In the genomic region with DNA sequence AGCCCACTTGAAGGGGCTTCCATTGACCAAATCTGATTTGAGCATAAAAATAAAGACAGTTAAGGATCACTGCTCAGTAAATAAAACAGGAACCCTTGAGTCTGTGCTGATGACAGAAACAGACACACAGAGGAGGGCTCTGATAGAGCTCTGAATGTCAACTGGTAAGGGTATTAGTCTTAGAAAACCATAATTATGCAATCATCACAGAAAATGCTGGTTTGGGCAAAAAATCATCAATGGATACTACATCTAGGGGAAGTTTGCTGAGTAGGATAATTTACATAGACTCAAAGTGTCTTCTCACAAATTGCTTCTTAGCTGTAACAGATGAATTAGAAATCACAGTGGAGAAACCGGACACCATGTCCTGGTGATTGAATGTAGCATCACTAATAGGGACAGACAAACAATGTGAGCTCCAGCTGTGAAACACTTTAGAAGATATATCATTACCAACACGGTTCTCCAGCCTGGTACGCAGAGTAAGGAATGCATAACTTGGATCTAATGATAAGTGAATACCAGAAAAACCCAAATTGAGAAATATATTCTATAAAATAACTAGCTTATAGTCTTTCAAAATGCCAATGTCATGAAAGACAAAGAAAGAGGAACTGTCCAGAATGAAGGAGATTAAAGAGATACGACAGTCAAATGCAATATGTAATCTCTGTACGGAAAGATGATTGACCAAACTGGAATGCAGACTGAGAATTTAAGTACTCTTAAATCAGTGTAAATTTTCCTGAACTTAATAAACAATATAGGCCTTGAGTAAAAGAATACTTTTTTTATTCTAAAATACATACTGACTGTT, we compare ENCODE assay signal across 11 cellular contexts. TPM values are rescaled to one million over a fixed set of nuclear protein-coding genes. Genes with fewer than 3 reads are reported as not detected.
DNase-seq lines count a peak whose midpoint lies in the region; ATAC-seq and TF ChIP-seq lines count a peak whose summit lies in the region.
"Had no signal": no experiment of that assay in that cellular context is flagged by ENCODE, and none has a peak within 500 bp of the region (broad histone marks: within the 10 kb centered on the region; RNA-seq: fewer than 3 reads in every experiment).

No MANE protein-coding gene starts in this region.

- no peaks in the 10 kb centered on the region for H3K27me3 Mint-ChIP-seq in IgD-negative memory B cell
- no peaks in the 10 kb centered on the region for H3K27me3 Mint-ChIP-seq in memory B cell

- peaks cover 17 to 91% (median 30%) of the 10 kb centered on the region in 10 experiments; a peak in 16 of 20 replicates for H3K4me1 ChIP-seq in BLaER1 treated with 17β-estradiol and CSF1 and Interleukin-3, amounts not matched to agents 10 nM and 100 nM

- no peak overlapping the region for H3K4me3 ChIP-seq in BLaER1 treated with 17β-estradiol and CSF1 and Interleukin-3, amounts not matched to agents 10 nM and 100 nM

- DNase-seq in memory B cell (ENCODE audit: low spot score in 2 of 2), result no peak
- no peak for DNase-seq in NCI-H1105 treated with DMSO at 0.1 percent for 48 hours (lab: John Stamatoyannopoulos, UW)
- DNase-seq in posterior vena cava (ENCODE audit: low spot score), result no peak
- DNase-seq in cerebellar cortex (ENCODE audit: low spot score), result no peak
- DNase-seq: head of caudate nucleus, midbrain, T-helper 1 cell had no signal

- peaks cover 43 to 100% (median 98%) of the 10 kb centered on the region in 11 experiments; a peak in 21 of 22 replicates for H4K20me1 ChIP-seq in BLaER1 treated with 17β-estradiol and CSF1 and Interleukin-3, amounts not matched to agents 10 nM and 100 nM

- no peaks in the 10 kb centered on the region for H3K27me3 ChIP-seq in BLaER1 treated with 17β-estradiol and CSF1 and Interleukin-3, amounts not matched to agents 10 nM and 100 nM

- peaks cover 2% of the 10 kb centered on the region for H3K36me3 Mint-ChIP-seq in IgD-negative memory B cell
- peaks cover 3% of the 10 kb centered on the region for H3K36me3 Mint-ChIP-seq in memory B cell

- no peaks in the 10 kb centered on the region for H3K9me3 ChIP-seq in BLaER1 treated with 17β-estradiol and CSF1 and Interleukin-3, amounts not matched to agents 10 nM and 100 nM (replicated peaks in 1 of 11)

- H3K27ac Mint-ChIP-seq in IgD-negative memory B cell (peak overlapping the region in 2 of 3 donors; percentile 23 to 57), memory B cell (peak overlapping the region; percentile 35)

- peak overlapping the region in 6 of 11 experiments; percentile 2 to 67 (median 52); a peak in 9 of 22 replicates for H3K27ac ChIP-seq in BLaER1 treated with 17β-estradiol and CSF1 and Interleukin-3, amounts not matched to agents 10 nM and 100 nM

- H3K4me1 Mint-ChIP-seq in IgD-negative memory B cell, result peaks cover 56 to 59% (median 58%) of the 10 kb centered on the region in 3 donors
- H3K4me1 Mint-ChIP-seq in memory B cell, result peaks cover 37% of the 10 kb centered on the region

- peak overlapping the region in 4 of 11 experiments; percentile 5 to 37 (median 18); a peak in 2 of 22 replicates for H3K9ac ChIP-seq in BLaER1 treated with 17β-estradiol and CSF1 and Interleukin-3, amounts not matched to agents 10 nM and 100 nM

- intact Hi-C loops in posterior vena cava (cut with DNase I), result no loop called here

- peak; percentile 62 for ATAC-seq in SK-N-SH treated with all-trans-retinoic acid at 6 μM for 48 hours
- peak; percentile 48 for ATAC-seq in memory B cell (ENCODE audit: low read depth)
- no peak for ATAC-seq in GM21737 (IDR thresholded peaks at IDR 0.05; ENCODE audit: unreplicated experiment)

- no peaks in the 10 kb centered on the region for H3K9me3 Mint-ChIP-seq in IgD-negative memory B cell
- H3K9me3 Mint-ChIP-seq in memory B cell, result no peaks in the 10 kb centered on the region

- peak overlapping the region in 2 of 4 donors; percentile 6 to 18 for H3K4me3 Mint-ChIP-seq in IgD-negative memory B cell
- no peak overlapping the region for H3K4me3 Mint-ChIP-seq in memory B cell

- H3K4me2 ChIP-seq in BLaER1 treated with 17β-estradiol and CSF1 and Interleukin-3, amounts not matched to agents 10 nM and 100 nM, result peak overlapping the region in 9 of 11 experiments; percentile 3 to 73 (median 29); a peak in 10 of 22 replicates

- H3K36me3 ChIP-seq in BLaER1 treated with 17β-estradiol and CSF1 and Interleukin-3, amounts not matched to agents 10 nM and 100 nM, result peaks cover 16 to 91% (median 81%) of the 10 kb centered on the region in 11 experiments; a peak in 20 of 22 replicates

TF ChIP-seq in SK-N-SH treated with all-trans-retinoic acid at 6 μM for 48 hours, 23 proteins besides CTCF, POLR2A, EP300 and RAD21:
- TF ChIP-seq ISL1 (CRISPR knock-in tag; IDR thresholded peaks at IDR 0.05), result peak; percentile 82
- no peak for TF ChIP-seq ZFP30 (CRISPR knock-in tag; IDR thresholded peaks at IDR 0.05)
- TF ChIP-seq, protein P1, sequence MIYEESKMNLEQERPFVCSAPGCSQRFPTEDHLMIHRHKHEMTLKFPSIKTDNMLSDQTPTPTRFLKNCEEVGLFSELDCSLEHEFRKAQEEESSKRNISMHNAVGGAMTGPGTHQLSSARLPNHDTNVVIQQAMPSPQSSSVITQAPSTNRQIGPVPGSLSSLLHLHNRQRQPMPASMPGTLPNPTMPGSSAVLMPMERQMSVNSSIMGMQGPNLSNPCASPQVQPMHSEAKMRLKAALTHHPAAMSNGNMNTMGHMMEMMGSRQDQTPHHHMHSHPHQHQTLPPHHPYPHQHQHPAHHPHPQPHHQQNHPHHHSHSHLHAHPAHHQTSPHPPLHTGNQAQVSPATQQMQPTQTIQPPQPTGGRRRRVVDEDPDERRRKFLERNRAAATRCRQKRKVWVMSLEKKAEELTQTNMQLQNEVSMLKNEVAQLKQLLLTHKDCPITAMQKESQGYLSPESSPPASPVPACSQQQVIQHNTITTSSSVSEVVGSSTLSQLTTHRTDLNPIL (CRISPR knock-in tag; IDR thresholded peaks at IDR 0.05; ENCODE audit: low read depth), result peak; percentile 38; the same call in 1 of the 2 replicates

RNA-seq across cellular contexts. Expression of a gene that starts 17.4 kb away (rescaled TPM):
- polyA plus RNA-seq in IgD-negative memory B cell, result 13.9 TPM
- total RNA-seq in posterior vena cava, result 10 to 100 TPM; 32.3 to 39.9 TPM
